18 cellular contexts compared by ENCODE assay signal in genomic region chr11:122772945-122773344, GRCh38.
DNase-seq lines count a peak whose midpoint lies in the region; ATAC-seq and TF ChIP-seq lines count a peak whose summit lies in the region.
"Had no signal": no experiment of that assay in that cellular context is flagged by ENCODE, and none has a peak within 500 bp of the region (broad histone marks: within the 10 kb centered on the region; RNA-seq: fewer than 3 reads in every experiment).

No MANE protein-coding gene starts in this region.

- ATAC-seq in SK-N-SH treated with all-trans-retinoic acid at 6 μM for 48 hours (peak; percentile 86), upper lobe of left lung (ENCODE audit: low FRiP score in 2 of 2) (peak; percentile 19 to 53), GM19351 (IDR thresholded peaks at IDR 0.05; ENCODE audit: unreplicated experiment) (no peak)

- H3K27me3 ChIP-seq in breast epithelium (no peaks in the 10 kb centered on the region), upper lobe of left lung (no peaks in the 10 kb centered on the region), transverse colon (no peaks in the 10 kb centered on the region)

- peaks cover 17% of the 10 kb centered on the region for H3K4me1 Mint-ChIP-seq in MCF 10A (ENCODE audit: insufficient read depth, unreplicated experiment)

- TF ChIP-seq POLR2A in breast epithelium (IDR thresholded peaks at IDR 0.05) (no peak), upper lobe of left lung (IDR thresholded peaks at IDR 0.05) (no peak), transverse colon (IDR thresholded peaks at IDR 0.05) (no peak)

- H3K27me3 Mint-ChIP-seq in MCF 10A (ENCODE audit: insufficient read depth, unreplicated experiment) = no peaks in the 10 kb centered on the region

- peak overlapping the region; percentile 25 for H3K27ac Mint-ChIP-seq in MCF 10A (ENCODE audit: low read depth, unreplicated experiment)

- in situ Hi-C loops in transverse colon (cut with MboI; ENCODE audit: low pct_ligation_motif_present in 1 of 4, low pct_unique_long_range_greater_than_20kb in 1 of 4, low sequenced_read_pairs in 3 of 4) = no loop called here

- peak; percentile 43 for DNase-seq in MCF 10A (ENCODE audit: unreplicated experiment)
- DNase-seq in breast epithelium (ENCODE audit: low spot score in 2 of 2) = no peak
- DNase-seq in fibroblast of pulmonary artery (ENCODE audit: low read depth) = peak; percentile 63
- DNase-seq in upper lobe of left lung = no peak
- no peak for DNase-seq in NCI-H2029 treated with DMSO at 0.1 percent for 48 hours (lab: John Stamatoyannopoulos, UW)
- no peak for DNase-seq in transverse colon
- DNase-seq: activated CD4-positive, alpha-beta T cell treated with anti-CD3 and anti-CD28 coated beads for 1 hour; anterior cingulate cortex; DMS53; HCEC 1CT; NCI-H1694; NCI-H446 treated with DMSO at 0.1 percent for 48 hours; stimulated activated CD4-positive, alpha-beta T cell treated with anti-CD3 and anti-CD28 coated beads, Interleukin-15, amount 100 ng/mL, for 24 hours; stimulated activated naive CD4-positive, alpha-beta T cell had no signal

- TF ChIP-seq EP300 in upper lobe of left lung (IDR thresholded peaks at IDR 0.05) = no peak
- TF ChIP-seq EP300 in transverse colon (IDR thresholded peaks at IDR 0.05; ENCODE audit: low read depth) = no peak

- no TSS peak for BruUV-seq in MCF 10A (replicated peaks; lab: Mats Ljungman, UMichigan)

- no peak overlapping the region for H3K4me3 Mint-ChIP-seq in MCF 10A (ENCODE audit: unreplicated experiment)
- H3K4me3 Mint-ChIP-seq: CD14-positive monocyte had no signal

- H3K9me3 ChIP-seq in breast epithelium (no peaks in the 10 kb centered on the region), upper lobe of left lung (no peaks in the 10 kb centered on the region), transverse colon (no peaks in the 10 kb centered on the region)
- H3K9me3 ChIP-seq: tibial nerve had no signal

- H3K9me3 Mint-ChIP-seq in MCF 10A (ENCODE audit: unreplicated experiment) = no peaks in the 10 kb centered on the region

- no peak for TF ChIP-seq CTCF in MCF 10A (IDR thresholded peaks at IDR 0.05; ENCODE audit: unreplicated experiment)
- no peak for TF ChIP-seq CTCF in breast epithelium (IDR thresholded peaks at IDR 0.05)
- no peak for TF ChIP-seq CTCF in fibroblast of pulmonary artery (IDR thresholded peaks at IDR 0.05; ENCODE audit: low read length, missing control alignments)
- no peak for TF ChIP-seq CTCF in upper lobe of left lung (IDR thresholded peaks at IDR 0.05)
- TF ChIP-seq CTCF in transverse colon (IDR thresholded peaks at IDR 0.05) = no peak

- 76 to 85% methylated on average over 6 to 7 of the region's 7 CpGs for WGBS in upper lobe of left lung, 2 donors
- 75 to 85% methylated on average over 4 to 7 of the region's 7 CpGs for WGBS in transverse colon (ENCODE audit: low coverage in 1 of 2), 2 donors

- no peak overlapping the region for H3K27ac ChIP-seq in breast epithelium
- H3K27ac ChIP-seq in upper lobe of left lung = no peak overlapping the region
- H3K27ac ChIP-seq in transverse colon = no peak overlapping the region
- H3K27ac ChIP-seq: tibial nerve had no signal

- no peaks in the 10 kb centered on the region for H3K36me3 Mint-ChIP-seq in MCF 10A (ENCODE audit: insufficient read depth, unreplicated experiment)

- H3K4me3 ChIP-seq in breast epithelium (no peak overlapping the region), fibroblast of pulmonary artery (replicated peaks; ENCODE audit: low read depth, low read length) (no peak overlapping the region), upper lobe of left lung (no peak overlapping the region), transverse colon (no peak overlapping the region)
- H3K4me3 ChIP-seq: tibial nerve had no signal

- H3K4me1 ChIP-seq in breast epithelium = no peaks in the 10 kb centered on the region
- peaks cover 0 to 8% (median 2%) of the 10 kb centered on the region in 4 donors for H3K4me1 ChIP-seq in upper lobe of left lung
- no peaks in the 10 kb centered on the region for H3K4me1 ChIP-seq in transverse colon

- H3K36me3 ChIP-seq in breast epithelium (no peaks in the 10 kb centered on the region), upper lobe of left lung (no peaks in the 10 kb centered on the region), transverse colon (no peaks in the 10 kb centered on the region)
- H3K36me3 ChIP-seq: tibial nerve had no signal

- POLR2A ChIA-PET in MCF 10A (lab: Yijun Ruan, JAX) = no interaction called here

- intact Hi-C loops in MCF 10A (cut with micrococcal nuclease) = no loop called here
- intact Hi-C loops in breast epithelium (cut with DNase I; ENCODE audit: low total_unique reads) = no loop called here
- intact Hi-C loops in transverse colon (cut with DNase I; ENCODE audit: low total_unique reads) = no loop called here

- CTCF ChIA-PET in MCF 10A (lab: Yijun Ruan, JAX) = interaction anchor here (0.6 to 3.3 kb wide), 2 partner anchors 9 to 78 kb away, joined by 3 to 23 read pairs; no protein-coding TSS in a partner anchor

TF ChIP-seq in SK-N-SH treated with all-trans-retinoic acid at 6 μM for 48 hours, 23 proteins besides CTCF, POLR2A, EP300 and RAD21:
- no peak for TF ChIP-seq ESRRG (CRISPR knock-in tag; IDR thresholded peaks at IDR 0.05)
- TF ChIP-seq CSRNP3 (CRISPR knock-in tag; IDR thresholded peaks at IDR 0.05) = no peak
- no peak for TF ChIP-seq POU6F1 (CRISPR knock-in tag; IDR thresholded peaks at IDR 0.05; ENCODE audit: borderline replicate concordance, low read depth)
- TF ChIP-seq PPARA (CRISPR knock-in tag; IDR thresholded peaks at IDR 0.05; ENCODE audit: borderline replicate concordance) = no peak

Comparison
In these comparisons a context has a peak if more than half of its experiments do, and no peak if none do; other contexts are left out.
1. DNase-seq: peak in MCF 10A (single experiment) and fibroblast of pulmonary artery (single experiment); none in breast epithelium (0 of 2), upper lobe of left lung (0 of 2), NCI-H2029 treated with DMSO at 0.1 percent for 48 hours (single experiment) and transverse colon (single experiment).